In genomic region chr7:23273141-23273599, GRCh38 we compare ENCODE assay signal across 8 cellular contexts. TPM values are rescaled to one million over a fixed set of nuclear protein-coding genes. Genes with fewer than 3 reads are reported as not detected.
DNase-seq lines count a peak whose midpoint lies in the region; ATAC-seq and TF ChIP-seq lines count a peak whose summit lies in the region.

No MANE protein-coding gene starts in this region.

- TF ChIP-seq CTCF in foreskin keratinocyte (conservative IDR thresholded peaks at IDR 0.05) (peak; percentile 95), ovary (IDR thresholded peaks at IDR 0.05) (peak; percentile 46 to 61 (median 46)), transverse colon (IDR thresholded peaks at IDR 0.05) (peak; percentile 63 to 80 (median 73))

- DNase-seq in GM04503 (ENCODE audit: low read depth) (peak; percentile 10), HAP-1 (ENCODE audit: low spot score in 2 of 2) (peak; percentile 90 to 97), LoVo (ENCODE audit: low spot score) (peak; percentile 99), RPMI8226 (peak; percentile 98), foreskin keratinocyte (peak; percentile 67 to 79), ovary (peak; percentile 81 to 91 (median 86)), transverse colon (peak; percentile 94)
- DNase-seq in activated T-helper 1 cell treated with anti-CD3 and anti-CD28 coated beads, Interleukin-2, amount 50 U/mL, for 16 hours (ENCODE audit: low read depth in 1 of 2, low spot score in 1 of 2), result peak; percentile 76 to 82

- H3K27ac ChIP-seq in foreskin keratinocyte, result no peak overlapping the region
- H3K27ac ChIP-seq in ovary, result no peak overlapping the region
- no peak overlapping the region for H3K27ac ChIP-seq in transverse colon

- in situ Hi-C loops in HAP-1 (cut with MboI; ENCODE audit: low sequenced_read_pairs) (loop anchor here (10.0 kb wide), 1 partner anchor 432 kb away; no protein-coding TSS in a partner anchor), transverse colon (cut with MboI; ENCODE audit: low pct_ligation_motif_present in 1 of 4, low pct_unique_long_range_greater_than_20kb in 1 of 4, low sequenced_read_pairs in 3 of 4) (loop anchor here in 1 of 4 donors (10.0 kb wide), 1 partner anchor 168 kb away; the partner anchor contains the start of gene KLHL7)

- 3 to 12% (median 6%) methylated on average over 11 of the region's 11 CpGs for WGBS in ovary, 3 donors
- WGBS in transverse colon (ENCODE audit: low coverage in 1 of 2), 2 donors, result 9 to 28% methylated on average over 5 to 11 of the region's 11 CpGs

- H3K27me3 ChIP-seq in HAP-1 (ENCODE audit: low read depth), result no peaks in the 10 kb centered on the region
- H3K27me3 ChIP-seq in foreskin keratinocyte, result no peaks in the 10 kb centered on the region
- H3K27me3 ChIP-seq in ovary, result no peaks in the 10 kb centered on the region
- peaks cover 8% of the 10 kb centered on the region for H3K27me3 ChIP-seq in transverse colon

- ATAC-seq in foreskin keratinocyte, result peak; percentile 95

- H3K4me3 ChIP-seq in HAP-1 (peak overlapping the region; percentile 16), ovary (no peak overlapping the region), transverse colon (peak overlapping the region in 1 of 4 donors; percentile 13)

- TF ChIP-seq EP300 in ovary (IDR thresholded peaks at IDR 0.05) (no peak), transverse colon (IDR thresholded peaks at IDR 0.05; ENCODE audit: low read depth) (no peak)

- peaks cover 11% of the 10 kb centered on the region for H3K4me1 ChIP-seq in HAP-1
- no peaks in the 10 kb centered on the region for H3K4me1 ChIP-seq in foreskin keratinocyte
- H3K4me1 ChIP-seq in ovary (ENCODE audit: insufficient read depth), result no peaks in the 10 kb centered on the region
- peaks cover 0 to 8% (median 3%) of the 10 kb centered on the region in 4 donors for H3K4me1 ChIP-seq in transverse colon

- H3K9me3 ChIP-seq in HAP-1, result no peaks in the 10 kb centered on the region
- no peaks in the 10 kb centered on the region for H3K9me3 ChIP-seq in ovary
- H3K9me3 ChIP-seq in transverse colon, result no peaks in the 10 kb centered on the region

- intact Hi-C loops in ovary (cut with DNase I), result loop anchor here in 2 of 4 donors (5.0 to 10.0 kb wide), 2 partner anchors 189 to 442 kb away; partner anchors contain the start of gene STK31 (in 1 of the 2)
- intact Hi-C loops in transverse colon (cut with DNase I; ENCODE audit: low total_unique reads), result no loop called here

- TF ChIP-seq POLR2A in ovary (IDR thresholded peaks at IDR 0.05), result no peak
- TF ChIP-seq POLR2A in transverse colon (IDR thresholded peaks at IDR 0.05), result no peak

- H3K36me3 ChIP-seq in HAP-1 (replicated peaks), result no peaks in the 10 kb centered on the region
- no peaks in the 10 kb centered on the region for H3K36me3 ChIP-seq in ovary
- no peaks in the 10 kb centered on the region for H3K36me3 ChIP-seq in transverse colon

RNA-seq across cellular contexts. Expression of gene MALSU1, which starts 26.0 kb away (rescaled TPM):
- total RNA-seq in foreskin keratinocyte (68.2 and 70.6 TPM in 2 replicates), ovary (10 to 100 TPM; 49.8 to 88.7 (median 59.0) TPM), transverse colon (100 to 1,000 TPM in 1 of 4 donors, 10 to 100 TPM in 2, not detected in 1; 26.2 to 165 (median 50.1) TPM)
- polyA plus RNA-seq in foreskin keratinocyte (91.0 and 96.9 TPM in 2 replicates), ovary (10 to 100 TPM; 44.3 to 50.5 TPM)

RNA-seq across cellular contexts. Expression of gene GPNMB, which starts 26.6 kb away (rescaled TPM):
- total RNA-seq in foreskin keratinocyte (15.1 and 19.0 TPM in 2 replicates), ovary (100 to 1,000 TPM in 2 of 7 donors, 10 to 100 TPM in 5; 13.9 to 143 (median 64.1) TPM), transverse colon (10 to 100 TPM in 3 of 4 donors, 1 to 10 TPM in 1; 8.0 to 36.5 (median 27.1) TPM)
- polyA plus RNA-seq in foreskin keratinocyte (10.2 and 10.9 TPM in 2 replicates), ovary (100 to 1,000 TPM in 1 of 2 donors, 10 to 100 TPM in 1; 38.0 to 431 TPM)

Comparison
In these comparisons a context has a peak if more than half of its experiments do, and no peak if none do; other contexts are left out.
1. DNase-seq: peak in every context shown above with its lines; median percentile 99 in LoVo; 98 in RPMI8226; 94 in transverse colon; 94 in HAP-1; 86 in ovary; 79 in activated T-helper 1 cell treated with anti-CD3 and anti-CD28 coated beads, Interleukin-2, amount 50 U/mL, for 16 hours; 73 in foreskin keratinocyte; 10 in GM04503.